Comparison of ENCODE assay signal across 18 cellular contexts in genomic region chr2:23619941-23620340, GRCh38.
DNase-seq lines count a peak whose midpoint lies in the region; TF ChIP-seq lines count a peak whose summit lies in the region.
"Had no signal": no experiment of that assay in that cellular context is flagged by ENCODE, and none has a peak within 500 bp of the region (broad histone marks: within the 10 kb centered on the region; RNA-seq: fewer than 3 reads in every experiment).

No MANE protein-coding gene starts in this region.

- no peak overlapping the region for H2AFZ ChIP-seq in neural progenitor cell (replicated peaks)

- WGBS in esophagus squamous epithelium, 2 donors: 86 to 98% methylated on average over 5 to 7 of the region's 7 CpGs

- DNase-seq in esophagus squamous epithelium (lab: John Stamatoyannopoulos, UW) (no peak), neural progenitor cell (ENCODE audit: low spot score) (no peak), D341Med (ENCODE audit: low spot score) (no peak), NCI-H345 (lab: John Stamatoyannopoulos, UW) (no peak), NCI-H128 (lab: John Stamatoyannopoulos, UW; ENCODE audit: unreplicated experiment) (no peak)
- no peak for DNase-seq in activated CD4-positive, CD25-positive, alpha-beta regulatory T cell (lab: John Stamatoyannopoulos, UW)
- DNase-seq: Calu3; CD8-positive, alpha-beta T cell; DMS79 treated with DMSO at 0.1 percent for 48 hours; KBM-7; NCI-H1105 treated with DMSO at 0.1 percent for 48 hours; NCI-H1694 treated with DMSO at 0.1 percent for 48 hours; NCI-H510A treated with DMSO at 0.1 percent for 48 hours; NCI-H774; SHP77 had no signal

- peaks cover 0 to 7% (median 4%) of the 10 kb centered on the region in 5 experiments for H3K9me3 Mint-ChIP-seq in brain
- H3K9me3 Mint-ChIP-seq in neural progenitor cell: peaks cover 13% of the 10 kb centered on the region

- no peak overlapping the region for H3K4me3 ChIP-seq in esophagus squamous epithelium
- H3K4me3 ChIP-seq in neural progenitor cell: no peak overlapping the region
- H3K4me3 ChIP-seq in stomach smooth muscle (ENCODE audit: low read length in 2 of 2): no peak overlapping the region
- H3K4me3 ChIP-seq: BLaER1 treated with 17β-estradiol and CSF1 and Interleukin-3, amounts not matched to agents 10 nM and 100 nM had no signal

- H3K27ac Mint-ChIP-seq in brain (peak overlapping the region in 3 of 5 experiments; percentile 61 to 94 (median 93)), neural progenitor cell (peak overlapping the region; percentile 89)
- H3K27ac Mint-ChIP-seq: CD8-positive, alpha-beta T cell had no signal

- H3K9ac ChIP-seq in neural progenitor cell (no peak overlapping the region), stomach smooth muscle (ENCODE audit: low read length in 2 of 2) (peak overlapping the region; percentile 30 to 47)
- H3K9ac ChIP-seq: BLaER1 treated with 17β-estradiol and CSF1 and Interleukin-3, amounts not matched to agents 10 nM and 100 nM had no signal

- H4K20me1 ChIP-seq in neural progenitor cell (ENCODE audit: low read depth): no peaks in the 10 kb centered on the region

- peaks cover 0 to 6% (median 0%) of the 10 kb centered on the region in 3 donors for H3K9me3 ChIP-seq in esophagus squamous epithelium
- no peaks in the 10 kb centered on the region for H3K9me3 ChIP-seq in neural progenitor cell (ENCODE audit: low read depth)
- peaks cover 0 to 5% of the 10 kb centered on the region in 2 donors for H3K9me3 ChIP-seq in stomach smooth muscle (ENCODE audit: control insufficient read depth in 2 of 2, low read length in 2 of 2)

- TF ChIP-seq CTCF in brain (conservative IDR thresholded peaks at IDR 0.05): no peak
- TF ChIP-seq CTCF in esophagus squamous epithelium (IDR thresholded peaks at IDR 0.05): no peak
- TF ChIP-seq CTCF in neural progenitor cell (IDR thresholded peaks at IDR 0.05): no peak

- intact Hi-C loops in esophagus squamous epithelium (cut with DNase I): no loop called here

- no peaks in the 10 kb centered on the region for H3F3A ChIP-seq in neural progenitor cell (ENCODE audit: low read depth)

- no peak overlapping the region for H3K4me2 ChIP-seq in neural progenitor cell

- H3K27ac ChIP-seq in esophagus squamous epithelium: peak overlapping the region in 3 of 4 donors; percentile 41 to 89 (median 86)
- no peak overlapping the region for H3K27ac ChIP-seq in neural progenitor cell
- H3K27ac ChIP-seq in stomach smooth muscle (ENCODE audit: low read length): peak overlapping the region; percentile 100
- H3K27ac ChIP-seq: BLaER1 treated with 17β-estradiol and CSF1 and Interleukin-3, amounts not matched to agents 10 nM and 100 nM had no signal

- H3K4me1 Mint-ChIP-seq in brain (peaks cover 94% of the 10 kb centered on the region), neural progenitor cell (peaks cover 63% of the 10 kb centered on the region)

- TF ChIP-seq POLR2A in esophagus squamous epithelium (IDR thresholded peaks at IDR 0.05): no peak

- H3K4me1 ChIP-seq in esophagus squamous epithelium (peaks cover 0 to 50% (median 17%) of the 10 kb centered on the region in 3 donors), neural progenitor cell (peaks cover 11% of the 10 kb centered on the region), stomach smooth muscle (ENCODE audit: control insufficient read depth, insufficient read depth, low read length) (peaks cover 91% of the 10 kb centered on the region)

- no peaks in the 10 kb centered on the region for H3K79me2 ChIP-seq in neural progenitor cell (ENCODE audit: low read depth)

- H3K36me3 ChIP-seq in esophagus squamous epithelium: no peaks in the 10 kb centered on the region
- H3K36me3 ChIP-seq in neural progenitor cell: no peaks in the 10 kb centered on the region
- H3K36me3 ChIP-seq in stomach smooth muscle (ENCODE audit: control insufficient read depth in 2 of 2, insufficient read depth in 2 of 2, low read length in 2 of 2): no peaks in the 10 kb centered on the region
- H3K36me3 ChIP-seq: BLaER1 treated with 17β-estradiol and CSF1 and Interleukin-3, amounts not matched to agents 10 nM and 100 nM had no signal

- no peaks in the 10 kb centered on the region for H3K27me3 Mint-ChIP-seq in brain
- H3K27me3 Mint-ChIP-seq in neural progenitor cell (ENCODE audit: insufficient read depth, low read depth): peaks cover 12% of the 10 kb centered on the region

- H3K27me3 ChIP-seq in esophagus squamous epithelium (no peaks in the 10 kb centered on the region), neural progenitor cell (no peaks in the 10 kb centered on the region), stomach smooth muscle (ENCODE audit: control insufficient read depth in 1 of 2, insufficient read depth in 2 of 2, low read length in 2 of 2) (no peaks in the 10 kb centered on the region)

- H3K4me3 Mint-ChIP-seq in brain (no peak overlapping the region), neural progenitor cell (no peak overlapping the region)
- H3K4me3 Mint-ChIP-seq: CD8-positive, alpha-beta T cell had no signal

- no peaks in the 10 kb centered on the region for H3K36me3 Mint-ChIP-seq in brain
- peaks cover 3% of the 10 kb centered on the region for H3K36me3 Mint-ChIP-seq in neural progenitor cell
- H3K36me3 Mint-ChIP-seq: CD8-positive, alpha-beta T cell had no signal
